ENCODE assay signal across 8 cellular contexts in the genomic region with DNA sequence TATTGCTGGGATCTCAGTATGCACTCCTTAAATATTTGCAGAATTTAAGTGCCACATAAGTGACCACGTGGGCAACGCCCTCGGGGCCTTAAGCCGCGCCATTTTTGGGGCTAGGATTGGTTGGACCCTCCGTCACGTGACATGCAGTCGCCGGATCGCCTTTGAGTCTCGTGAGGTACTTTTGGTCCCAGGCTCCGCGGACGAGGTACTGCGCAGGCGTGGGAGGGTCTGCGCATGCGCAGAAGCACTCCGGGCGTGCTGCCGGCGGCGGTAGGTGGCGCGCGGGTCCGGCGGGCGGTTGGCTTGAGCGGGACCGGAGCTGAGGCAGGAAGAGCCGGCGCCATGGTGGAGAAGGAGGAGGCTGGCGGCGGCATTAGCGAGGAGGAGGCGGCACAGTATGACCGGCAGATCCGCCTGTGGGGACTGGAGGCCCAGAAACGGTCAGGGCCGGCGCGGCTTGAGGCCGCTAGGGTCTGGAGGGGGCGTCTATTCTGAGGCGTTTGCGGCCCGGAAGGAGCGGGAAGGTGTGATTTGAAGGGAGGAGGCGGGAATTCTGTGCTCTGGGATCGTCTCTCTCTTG. TPM values are rescaled to one million over a fixed set of nuclear protein-coding genes. Genes with fewer than 3 reads are reported as not detected.
DNase-seq lines count a peak whose midpoint lies in the region; ATAC-seq, FAIRE-seq and TF ChIP-seq lines count a peak whose summit lies in the region.

A gene (plus strand): TSS at position 247 of the 580 bp plus-strand sequence. CDS start 96 bp downstream, at position 343.

- no peaks in the 10 kb centered on the region for H3K9me3 ChIP-seq in prostate gland

- H3K27ac ChIP-seq in prostate gland (peak within 1 kb of the TSS; percentile 88 to 89), urinary bladder (ENCODE audit: low read depth) (peak within 1 kb of the TSS; percentile 96)

- H3K36me3 ChIP-seq in prostate gland (no peaks in the 10 kb centered on the region), urinary bladder (ENCODE audit: insufficient read depth) (no peaks in the 10 kb centered on the region)

- FAIRE-seq in GM12892 (lab: Jason Lieb, UNC): peak; percentile 98

- peak; percentile 97 for DNase-seq in GM12892 (ENCODE audit: insufficient read length)
- DNase-seq in NCI-H1694 (lab: John Stamatoyannopoulos, UW): peak; percentile 95
- peak; percentile 45 to 94 (median 86) for DNase-seq in amygdala (lab: John Stamatoyannopoulos, UW)
- DNase-seq in left ventricle myocardium superior: peak; percentile 95
- DNase-seq in prostate gland (ENCODE audit: low spot score): peak; percentile 87

- H3K27me3 Mint-ChIP-seq in T-helper 1 cell treated with Interleukin-12 subunit alpha and Interleukin-12 subunit beta and Interleukin-4 antibody, amounts not matched to agents 30 μg/mL and 1 μg/mL, for 36 hours (ENCODE audit: low read depth): no peaks in the 10 kb centered on the region

- H3K4me3 Mint-ChIP-seq in T-helper 1 cell treated with Interleukin-12 subunit alpha and Interleukin-12 subunit beta and Interleukin-4 antibody, amounts not matched to agents 30 μg/mL and 1 μg/mL, for 36 hours: peak within 1 kb of the TSS; percentile 99

- ATAC-seq in HG02884 (IDR thresholded peaks at IDR 0.05; ENCODE audit: unreplicated experiment) (peak; percentile 63), left ventricle myocardium superior (peak; percentile 95)

- intact Hi-C loops in left ventricle myocardium superior (cut with micrococcal nuclease) (no loop called here), prostate gland (cut with DNase I) (no loop called here)

- H3K4me3 ChIP-seq in prostate gland (peak within 1 kb of the TSS; percentile 60 to 71), urinary bladder (ENCODE audit: low read depth, low read length) (peak within 1 kb of the TSS; percentile 89)

- H3K4me1 Mint-ChIP-seq in T-helper 1 cell treated with Interleukin-12 subunit alpha and Interleukin-12 subunit beta and Interleukin-4 antibody, amounts not matched to agents 30 μg/mL and 1 μg/mL, for 36 hours (ENCODE audit: low read depth): peaks cover 40% of the 10 kb centered on the region

- H3K4me1 ChIP-seq in prostate gland (replicated peaks) (no peaks in the 10 kb centered on the region), urinary bladder (ENCODE audit: insufficient read depth) (no peaks in the 10 kb centered on the region)

- H3K36me3 Mint-ChIP-seq in T-helper 1 cell treated with Interleukin-12 subunit alpha and Interleukin-12 subunit beta and Interleukin-4 antibody, amounts not matched to agents 30 μg/mL and 1 μg/mL, for 36 hours (ENCODE audit: low read depth): peaks cover 35% of the 10 kb centered on the region

- H3K9me3 Mint-ChIP-seq in T-helper 1 cell treated with Interleukin-12 subunit alpha and Interleukin-12 subunit beta and Interleukin-4 antibody, amounts not matched to agents 30 μg/mL and 1 μg/mL, for 36 hours: peaks cover 5% of the 10 kb centered on the region

- WGBS in prostate gland: under 1% methylated on average over 51 of the region's 51 CpGs
- WGBS in urinary bladder: under 1% methylated on average over 51 of the region's 51 CpGs

- no peaks in the 10 kb centered on the region for H3K27me3 ChIP-seq in prostate gland (replicated peaks; ENCODE audit: insufficient read depth)

- TF ChIP-seq POLR2A in GM12892 (IDR thresholded peaks at IDR 0.05; ENCODE audit: low read depth, low read length) (peak; percentile 86; the same call in 1 of the 2 replicates), prostate gland (IDR thresholded peaks at IDR 0.05) (peak; percentile 88)

- peak within 1 kb of the TSS; percentile 97 for H3K27ac Mint-ChIP-seq in T-helper 1 cell treated with Interleukin-12 subunit alpha and Interleukin-12 subunit beta and Interleukin-4 antibody, amounts not matched to agents 30 μg/mL and 1 μg/mL, for 36 hours

- TF ChIP-seq CTCF in prostate gland (IDR thresholded peaks at IDR 0.05): peak; percentile 41 to 92 (median 86)

RNA-seq across cellular contexts. Expression of the gene that starts here (rescaled TPM):
- 109 TPM for polyA plus RNA-seq in GM12892 (2012; ENCODE audit: missing spikeins)
- total RNA-seq in left ventricle myocardium superior: 41.9 TPM
- total RNA-seq in prostate gland: 10 to 100 TPM; 48.4 to 73.0 TPM
- total RNA-seq in urinary bladder: 81.4 TPM
- 115 TPM for polyA plus RNA-seq in urinary bladder

Comparison
In these comparisons a context has a peak if more than half of its experiments do, and no peak if none do; other contexts are left out.
1. Peak in every context shown above with its lines: DNase-seq, ATAC-seq, H3K4me3 ChIP-seq and H3K27ac ChIP-seq.